ENCODE assay signal across 25 cellular contexts in genomic region chr15:34693053-34693744, GRCh38.
DNase-seq lines count a peak whose midpoint lies in the region; ATAC-seq and TF ChIP-seq lines count a peak whose summit lies in the region.
"Had no signal": no experiment of that assay in that cellular context is flagged by ENCODE, and none has a peak within 500 bp of the region (broad histone marks: within the 10 kb centered on the region; RNA-seq: fewer than 3 reads in every experiment).

No MANE protein-coding gene starts in this region.

- no peaks in the 10 kb centered on the region for H3K27me3 ChIP-seq in lower lobe of right lung (ENCODE audit: low read depth)
- H3K27me3 ChIP-seq: vagina had no signal

- no peaks in the 10 kb centered on the region for H3K4me1 ChIP-seq in lower lobe of right lung
- H3K4me1 ChIP-seq: psoas muscle, vagina had no signal

- no peaks in the 10 kb centered on the region for H3K9me3 ChIP-seq in lower lobe of right lung
- H3K9me3 ChIP-seq: psoas muscle, vagina had no signal

- no peak overlapping the region for H3K27ac ChIP-seq in lower lobe of right lung
- H3K27ac ChIP-seq: psoas muscle, vagina had no signal

- no peak overlapping the region for H3K4me3 Mint-ChIP-seq in glutamatergic neuron (ENCODE audit: unreplicated experiment)
- H3K4me3 Mint-ChIP-seq: activated CD4-positive, alpha-beta T cell treated with anti-CD3 and anti-CD28 coated beads, Interleukin-2, amount 10 ng/mL, durations not matched to agents 7 days and 5 days; CD14-positive monocyte; HFFc6; neural crest cell had no signal

- H3K4me1 Mint-ChIP-seq in glutamatergic neuron (ENCODE audit: low read depth, unreplicated experiment) = no peaks in the 10 kb centered on the region
- H3K4me1 Mint-ChIP-seq: activated CD4-positive, alpha-beta T cell treated with anti-CD3 and anti-CD28 coated beads, Interleukin-2, amount 10 ng/mL, durations not matched to agents 7 days and 5 days; CD14-positive monocyte; neural crest cell had no signal

- no peaks in the 10 kb centered on the region for H3K27me3 Mint-ChIP-seq in glutamatergic neuron (ENCODE audit: unreplicated experiment)

- no peak overlapping the region for H3K27ac Mint-ChIP-seq in glutamatergic neuron (ENCODE audit: unreplicated experiment)
- H3K27ac Mint-ChIP-seq: activated CD4-positive, alpha-beta T cell treated with anti-CD3 and anti-CD28 coated beads, Interleukin-2, amount 10 ng/mL, durations not matched to agents 7 days and 5 days; CD14-positive monocyte; HFFc6 had no signal

- peak; percentile 44 to 64 for ATAC-seq in lower lobe of right lung
- ATAC-seq in HG02938 (IDR thresholded peaks at IDR 0.05; ENCODE audit: unreplicated experiment) = no peak
- no peak for ATAC-seq in HG02798 (IDR thresholded peaks at IDR 0.05; ENCODE audit: poor library complexity, unreplicated experiment)
- ATAC-seq: left cardiac atrium, psoas muscle had no signal

- DNase-seq in EL (peak; percentile 29), NCI-H69 (lab: John Stamatoyannopoulos, UW) (peak; percentile 56), choroid plexus epithelial cell (ENCODE audit: low read depth) (peak; percentile 78), lower lobe of right lung (no peak), DMS153 (lab: John Stamatoyannopoulos, UW) (no peak), glutamatergic neuron (no peak)
- DNase-seq: ACHN; activated CD4-positive, alpha-beta T cell treated with anti-CD3 and anti-CD28 coated beads, Interleukin-2, amount 10 ng/mL, durations not matched to agents 7 days and 5 days; activated CD8-positive, alpha-beta memory T cell treated with anti-CD3 and anti-CD28 coated beads, Interleukin-2, amount 50 U/mL, for 48 hours; activated gamma-delta T cell; amygdala; HFFc6; left cardiac atrium; NCI-H1092; NCI-H2081; NCI-H510A treated with DMSO at 0.1 percent for 48 hours; psoas muscle; SHP77 treated with DMSO at 0.1 percent for 48 hours; stimulated activated CD4-positive, alpha-beta T cell treated with anti-CD3 and anti-CD28 coated beads, Interleukin-12 subunit alpha, Interleukin-12 subunit beta, amount 100 ng/mL, for 4 hours; T-helper 1 cell had no signal

- peaks cover 12% of the 10 kb centered on the region for H3K36me3 Mint-ChIP-seq in glutamatergic neuron (ENCODE audit: unreplicated experiment)
- H3K36me3 Mint-ChIP-seq: CD14-positive monocyte had no signal

- no peaks in the 10 kb centered on the region for H3K9me3 Mint-ChIP-seq in glutamatergic neuron (ENCODE audit: unreplicated experiment)
- H3K9me3 Mint-ChIP-seq: HFFc6, neural crest cell had no signal

- H3K4me3 ChIP-seq in choroid plexus epithelial cell (ENCODE audit: low read depth, low read length) = no peak overlapping the region
- no peak overlapping the region for H3K4me3 ChIP-seq in lower lobe of right lung
- H3K4me3 ChIP-seq: psoas muscle, vagina had no signal

- intact Hi-C loops in lower lobe of right lung (cut with DNase I) = no loop called here

- TF ChIP-seq CTCF in choroid plexus epithelial cell (conservative IDR thresholded peaks at IDR 0.05; ENCODE audit: low read depth, low read length) (no peak), lower lobe of right lung (IDR thresholded peaks at IDR 0.05) (no peak), glutamatergic neuron (IDR thresholded peaks at IDR 0.05; ENCODE audit: partially characterized antibody, unreplicated experiment) (no peak)

- H3K36me3 ChIP-seq in lower lobe of right lung = no peaks in the 10 kb centered on the region
- H3K36me3 ChIP-seq: vagina had no signal

Comparison
In these comparisons a context has a peak if more than half of its experiments do, and no peak if none do; other contexts are left out.
1. DNase-seq: peak in EL (single experiment), NCI-H69 (single experiment) and choroid plexus epithelial cell (single experiment); none in lower lobe of right lung (single experiment), DMS153 (single experiment) and glutamatergic neuron (single experiment).
2. ATAC-seq: peak in lower lobe of right lung (2 of 2); none in HG02938 (single experiment) and HG02798 (single experiment).